In the genomic region with DNA sequence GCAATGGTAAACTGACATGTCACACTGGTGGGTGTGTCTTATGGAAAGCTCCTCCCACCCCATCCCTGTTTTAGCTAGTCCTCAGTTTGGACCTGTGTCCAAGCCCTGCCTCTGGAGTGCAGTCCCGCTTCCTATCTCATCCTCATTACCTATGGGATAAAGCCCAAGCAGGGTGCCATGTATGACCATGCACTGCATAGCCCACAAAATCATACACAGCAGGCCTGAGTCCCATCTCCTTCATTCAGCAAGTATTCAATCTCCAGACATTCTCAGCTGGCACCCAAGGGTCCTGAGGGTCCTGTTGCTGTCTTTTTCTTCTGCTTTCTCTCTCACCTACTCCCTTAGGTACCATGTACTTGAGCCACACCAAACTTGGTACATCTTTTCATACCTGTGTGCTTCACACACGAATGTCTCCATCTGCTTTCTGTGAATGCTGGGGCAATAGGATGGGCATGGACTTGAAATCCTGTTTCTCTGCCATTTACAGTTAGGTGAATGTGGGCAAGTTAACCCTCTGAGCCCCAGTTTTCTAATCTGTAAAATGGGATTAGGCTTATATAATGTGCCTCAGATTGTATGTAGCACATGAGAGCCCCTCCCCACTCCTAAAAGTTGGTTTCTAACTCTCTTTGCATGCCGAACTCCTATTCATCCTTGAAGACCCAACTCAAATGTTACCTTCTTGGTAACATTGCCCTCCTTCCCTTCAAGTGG, we compare ENCODE assay signal across 24 cellular contexts. TPM values are rescaled to one million over a fixed set of nuclear protein-coding genes. Genes with fewer than 3 reads are reported as not detected.
A peak's percentile ranks its signal among the peaks of the same experiment; 100 is the strongest.
DNase-seq lines count a peak whose midpoint lies in the region; ATAC-seq, FAIRE-seq and TF ChIP-seq lines count a peak whose summit lies in the region.
"Had no signal": no experiment of that assay in that cellular context is flagged by ENCODE, and none has a peak within 500 bp of the region (broad histone marks: within the 10 kb centered on the region; RNA-seq: fewer than 3 reads in every experiment).

No MANE protein-coding gene starts in this region.

- no peaks in the 10 kb centered on the region for H3K4me1 ChIP-seq in PC-3 (ENCODE audit: insufficient read depth, low read length)
- peaks cover 49% of the 10 kb centered on the region for H3K4me1 ChIP-seq in HepG2 (ENCODE audit: insufficient read depth, low read length)
- H3K4me1 ChIP-seq in tibial artery: peaks cover 0 to 21% (median 10%) of the 10 kb centered on the region in 4 donors

- POLR2A ChIA-PET in PC-3 (lab: Charles Lee; ENCODE audit: unreplicated experiment): no interaction called here
- POLR2A ChIA-PET in HepG2 (lab: Yijun Ruan, JAX): interaction anchor here (1.0 to 2.0 kb wide), 3 partner anchors 11 to 88 kb away, joined by 3 to 5 read pairs (median 3); no protein-coding TSS in a partner anchor

- no peak for FAIRE-seq in HepG2 (lab: Jason Lieb, UNC)
- FAIRE-seq: kidney had no signal

- H2AFZ ChIP-seq in PC-3 (ENCODE audit: low read length): no peak overlapping the region
- no peak overlapping the region for H2AFZ ChIP-seq in HepG2 (ENCODE audit: low read length)

- H3K4me1 Mint-ChIP-seq in Calu3 (ENCODE audit: low read depth, unreplicated experiment): no peaks in the 10 kb centered on the region
- H3K4me1 Mint-ChIP-seq in activated T-helper 2 cell treated with anti-CD3 and anti-CD28 coated beads, Interferon-gamma antibody, Interleukin-2, Interleukin-4, amounts not matched to agents 10 μg/mL and 5 μg/mL and 100 μg/mL, durations not matched to agents 14 hours and 24 hours and 36 hours (ENCODE audit: low read depth): peaks cover 21% of the 10 kb centered on the region

- H4K20me1 ChIP-seq in PC-3 (ENCODE audit: low read length) (no peaks in the 10 kb centered on the region), HepG2 (ENCODE audit: insufficient read depth, low read length) (no peaks in the 10 kb centered on the region)

- H3K9me3 ChIP-seq in PC-3 (ENCODE audit: low read length) (no peaks in the 10 kb centered on the region), HepG2 (ENCODE audit: low read length) (no peaks in the 10 kb centered on the region), tibial artery (no peaks in the 10 kb centered on the region)
- H3K9me3 ChIP-seq: thoracic aorta had no signal

- H3K79me2 ChIP-seq in PC-3 (ENCODE audit: low read length): no peaks in the 10 kb centered on the region
- no peaks in the 10 kb centered on the region for H3K79me2 ChIP-seq in HepG2 (ENCODE audit: insufficient read depth, low read length)

- in situ Hi-C loops in HepG2 (cut with HindIII; ENCODE audit: extremely low pct_ligation_motif_present, low pct_unique_long_range_greater_than_20kb): no loop called here

- BruUV-seq in Calu3 (replicated peaks; lab: Mats Ljungman, UMichigan): no TSS peak
- BruUV-seq in PC-3 (replicated peaks; lab: Mats Ljungman, UMichigan): TSS peak; percentile 1
- no TSS peak for BruUV-seq in HepG2 (replicated peaks; lab: Mats Ljungman, UMichigan)

- H3K9me3 Mint-ChIP-seq in Calu3 (ENCODE audit: low read depth, unreplicated experiment): no peaks in the 10 kb centered on the region
- H3K9me3 Mint-ChIP-seq in activated T-helper 2 cell treated with anti-CD3 and anti-CD28 coated beads, Interferon-gamma antibody, Interleukin-2, Interleukin-4, amounts not matched to agents 10 μg/mL and 5 μg/mL and 100 μg/mL, durations not matched to agents 14 hours and 24 hours and 36 hours: no peaks in the 10 kb centered on the region
- H3K9me3 Mint-ChIP-seq: activated naive CD8-positive, alpha-beta T cell treated with anti-CD3 and anti-CD28 coated beads, Interleukin-2, amount 50 U/mL, for 24 hours; memory B cell; natural killer cell treated with Interleukin-12 subunit alpha and Interleukin-12 subunit beta and Interleukin-15 and Interleukin-18, amount 100 ng/mL, for 72 hours had no signal

- H3K36me3 Mint-ChIP-seq in Calu3 (ENCODE audit: insufficient read depth, unreplicated experiment): peaks cover 6% of the 10 kb centered on the region
- H3K36me3 Mint-ChIP-seq in activated T-helper 2 cell treated with anti-CD3 and anti-CD28 coated beads, Interferon-gamma antibody, Interleukin-2, Interleukin-4, amounts not matched to agents 10 μg/mL and 5 μg/mL and 100 μg/mL, durations not matched to agents 14 hours and 24 hours and 36 hours (ENCODE audit: low read depth): peaks cover 8% of the 10 kb centered on the region
- H3K36me3 Mint-ChIP-seq: memory B cell; natural killer cell treated with Interleukin-12 subunit alpha and Interleukin-12 subunit beta and Interleukin-15 and Interleukin-18, amount 100 ng/mL, for 72 hours had no signal

- ATAC-seq in PC-3: peak; percentile 7; the same call in 1 of the 2 replicates
- no peak for ATAC-seq in HepG2
- no peak for ATAC-seq in HG02571 (IDR thresholded peaks at IDR 0.05; ENCODE audit: unreplicated experiment)
- ATAC-seq in HG02642 (IDR thresholded peaks at IDR 0.05; ENCODE audit: poor library complexity, unreplicated experiment): no peak
- ATAC-seq: activated CD8-positive, alpha-beta T cell treated with anti-CD3 and anti-CD28 coated beads, Interleukin-2, amount 10 ng/mL, durations not matched to agents 7 days and 5 days; WTC11 had no signal

- peaks cover 76% of the 10 kb centered on the region for H3K27me3 Mint-ChIP-seq in Calu3 (ENCODE audit: unreplicated experiment)
- no peaks in the 10 kb centered on the region for H3K27me3 Mint-ChIP-seq in activated T-helper 2 cell treated with anti-CD3 and anti-CD28 coated beads, Interferon-gamma antibody, Interleukin-2, Interleukin-4, amounts not matched to agents 10 μg/mL and 5 μg/mL and 100 μg/mL, durations not matched to agents 14 hours and 24 hours and 36 hours (ENCODE audit: low read depth)
- H3K27me3 Mint-ChIP-seq: activated naive CD8-positive, alpha-beta T cell treated with anti-CD3 and anti-CD28 coated beads, Interleukin-2, amount 50 U/mL, for 24 hours; progenitor cell of endocrine pancreas had no signal

- H3K27me3 ChIP-seq in PC-3 (ENCODE audit: low read length) (no peaks in the 10 kb centered on the region), HepG2 (ENCODE audit: control insufficient read depth in 1 of 2, insufficient read depth in 2 of 2, low read length in 2 of 2) (no peaks in the 10 kb centered on the region), tibial artery (peaks cover 0 to 1% of the 10 kb centered on the region in 2 donors)

- H3K27ac Mint-ChIP-seq in Calu3 (ENCODE audit: unreplicated experiment): no peak overlapping the region
- H3K27ac Mint-ChIP-seq in activated T-helper 2 cell treated with anti-CD3 and anti-CD28 coated beads, Interferon-gamma antibody, Interleukin-2, Interleukin-4, amounts not matched to agents 10 μg/mL and 5 μg/mL and 100 μg/mL, durations not matched to agents 14 hours and 24 hours and 36 hours: no peak overlapping the region
- H3K27ac Mint-ChIP-seq: activated CD8-positive, alpha-beta T cell treated with anti-CD3 and anti-CD28 coated beads, Interleukin-2, amount 10 ng/mL, durations not matched to agents 7 days and 5 days; activated naive CD8-positive, alpha-beta T cell treated with anti-CD3 and anti-CD28 coated beads, Interleukin-2, amount 50 U/mL, for 24 hours; memory B cell; natural killer cell treated with Interleukin-12 subunit alpha and Interleukin-12 subunit beta and Interleukin-15 and Interleukin-18, amount 100 ng/mL, for 72 hours; progenitor cell of endocrine pancreas; WTC11 had no signal

- intact Hi-C loops in Calu3 (cut with micrococcal nuclease; ENCODE audit: unreplicated experiment) (loop anchor here (5.0 kb wide), 1 partner anchor 329 kb away; no protein-coding TSS in a partner anchor), PC-3 (cut with micrococcal nuclease) (no loop called here), HepG2 (cut with micrococcal nuclease; ENCODE audit: unreplicated experiment) (no loop called here), tibial artery (cut with DNase I; ENCODE audit: low total_unique reads) (no loop called here)
- intact Hi-C loops in activated T-helper 2 cell treated with anti-CD3 and anti-CD28 coated beads, Interferon-gamma antibody, Interleukin-2, Interleukin-4, amounts not matched to agents 10 μg/mL and 5 μg/mL and 100 μg/mL, durations not matched to agents 14 hours and 24 hours and 36 hours (cut with micrococcal nuclease): no loop called here

- H3F3A ChIP-seq in PC-3 (ENCODE audit: low read length, unreplicated experiment): no peaks in the 10 kb centered on the region

- H3K27ac ChIP-seq in PC-3 (ENCODE audit: low read length) (no peak overlapping the region), HepG2 (ENCODE audit: extremely low read length, insufficient read depth, low read length) (no peak overlapping the region), tibial artery (no peak overlapping the region)
- H3K27ac ChIP-seq: KMS-11 had no signal

- no peak for TF ChIP-seq RAD21 in HepG2 (CRISPR knock-in tag; IDR thresholded peaks at IDR 0.05)

- WGBS in HepG2 (ENCODE audit: low lambda C conversion rate): 69% methylated on average over 3 of the region's 3 CpGs

- H3K4me3 ChIP-seq in PC-3 (ENCODE audit: low read length) (no peak overlapping the region), choroid plexus epithelial cell (ENCODE audit: low read depth, low read length) (no peak overlapping the region), HepG2 (replicated peaks in 1 of 3; ENCODE audit: insufficient read depth in 1 of 3, low read depth in 2 of 3, low read length in 3 of 3) (no peak overlapping the region), tibial artery (no peak overlapping the region)
- H3K4me3 ChIP-seq: thoracic aorta had no signal

- CTCF ChIA-PET in Calu3 (lab: Charles Lee): interaction anchor here (0.5 to 53.1 kb wide), 8 partner anchors 5 to 773 kb away, joined by 3 to 4142 read pairs (median 116); a partner anchor contains a TSS
- CTCF ChIA-PET in PC-3 (lab: Charles Lee): no interaction called here
- CTCF ChIA-PET in HepG2 (lab: Yijun Ruan, JAX; ENCODE audit: low intra/inter-chr PET ratio, low total read pairs): interaction anchor here (1.2 kb wide), 1 partner anchor 60 kb away, joined by 3 read pairs; no protein-coding TSS in a partner anchor

- TF ChIP-seq EP300 in HepG2 (IDR thresholded peaks at IDR 0.05; ENCODE audit: low read depth in 2 of 2, low read length in 2 of 2) (no peak), HepG2 (CRISPR knock-in tag; IDR thresholded peaks at IDR 0.05; ENCODE audit: borderline replicate concordance) (no peak)

- no peak overlapping the region for H3K4me3 Mint-ChIP-seq in Calu3 (ENCODE audit: low read depth, unreplicated experiment)
- no peak overlapping the region for H3K4me3 Mint-ChIP-seq in activated T-helper 2 cell treated with anti-CD3 and anti-CD28 coated beads, Interferon-gamma antibody, Interleukin-2, Interleukin-4, amounts not matched to agents 10 μg/mL and 5 μg/mL and 100 μg/mL, durations not matched to agents 14 hours and 24 hours and 36 hours (ENCODE audit: low read depth)
- H3K4me3 Mint-ChIP-seq: activated CD8-positive, alpha-beta T cell treated with anti-CD3 and anti-CD28 coated beads, Interleukin-2, amount 10 ng/mL, durations not matched to agents 7 days and 5 days; activated naive CD8-positive, alpha-beta T cell treated with anti-CD3 and anti-CD28 coated beads, Interleukin-2, amount 50 U/mL, for 24 hours; memory B cell; natural killer cell treated with Interleukin-12 subunit alpha and Interleukin-12 subunit beta and Interleukin-15 and Interleukin-18, amount 100 ng/mL, for 72 hours; WTC11 had no signal

- DNase-seq in Calu3: peak; percentile 76
- peak; percentile 50 for DNase-seq in PC-3
- peak; percentile 75 for DNase-seq in choroid plexus epithelial cell (ENCODE audit: low read depth)
- no peak for DNase-seq in HepG2 (ENCODE audit: low spot score)
- no peak for DNase-seq in tibial artery
- no peak for DNase-seq in activated T-helper 2 cell treated with anti-CD3 and anti-CD28 coated beads, Interferon-gamma antibody, Interleukin-2, Interleukin-4, amounts not matched to agents 10 μg/mL and 5 μg/mL and 100 μg/mL, durations not matched to agents 14 hours and 24 hours and 36 hours (ENCODE audit: low spot score)
- DNase-seq: activated CD8-positive, alpha-beta T cell treated with anti-CD3 and anti-CD28 coated beads, Interleukin-2, amount 10 ng/mL, durations not matched to agents 7 days and 5 days; activated naive CD8-positive, alpha-beta T cell treated with anti-CD3 and anti-CD28 coated beads, Interleukin-2, amount 50 U/mL, for 24 hours; central memory CD4-positive, alpha-beta T cell; GOT3; hippocampal formation; kidney; NCI-H2081 treated with DMSO at 0.1 percent for 48 hours; NCI-H510A; SHP77 treated with DMSO at 0.1 percent for 48 hours; stimulated activated CD8-positive, alpha-beta memory T cell treated with anti-CD3 and anti-CD28 coated beads, Interleukin-4, amount 100 ng/mL, for 48 hours had no signal

- no peak for TF ChIP-seq POLR2A in HepG2 (IDR thresholded peaks at IDR 0.05; ENCODE audit: insufficient read depth in 1 of 2, low read depth in 2 of 2, low read length in 2 of 2)

- H3K4me2 ChIP-seq in PC-3 (ENCODE audit: low read length) (no peak overlapping the region), HepG2 (ENCODE audit: low read depth, low read length) (no peak overlapping the region)
- H3K4me2 ChIP-seq: KMS-11 had no signal

- TF ChIP-seq CTCF in Calu3 (IDR thresholded peaks at IDR 0.05; ENCODE audit: unreplicated experiment) (no peak), PC-3 (conservative IDR thresholded peaks at IDR 0.05; ENCODE audit: low read depth, low read length) (no peak), choroid plexus epithelial cell (conservative IDR thresholded peaks at IDR 0.05; ENCODE audit: low read depth, low read length) (no peak), HepG2 (CRISPR knock-in tag; IDR thresholded peaks at IDR 0.05) (no peak), tibial artery (IDR thresholded peaks at IDR 0.05) (no peak)

- H3K9me2 ChIP-seq in PC-3 (replicated peaks; ENCODE audit: low read length): no peaks in the 10 kb centered on the region

- H3K9ac ChIP-seq in PC-3 (ENCODE audit: low read length) (no peak overlapping the region), HepG2 (ENCODE audit: insufficient read depth, low read depth, low read length) (no peak overlapping the region)
- H3K9ac ChIP-seq: KMS-11 had no signal

- 0 out of 2 replicates have a peak, but pooled peaks cover 6% of the 10 kb centered on the region for H3K36me3 ChIP-seq in PC-3 (ENCODE audit: low read depth, low read length)
- H3K36me3 ChIP-seq in HepG2 (replicated peaks in 1 of 2; ENCODE audit: control insufficient read depth in 1 of 2, insufficient read depth in 2 of 2, low read length in 2 of 2): no peaks in the 10 kb centered on the region
- no peaks in the 10 kb centered on the region for H3K36me3 ChIP-seq in tibial artery
- H3K36me3 ChIP-seq: thoracic aorta had no signal

RNA-seq across cellular contexts. Expression of a gene that starts 28.5 kb away (rescaled TPM):
- total RNA-seq in Calu3 (2022) (0.21 and 0.44 TPM in 2 replicates), PC-3 (2014; rRNA removed) (127 and 128 TPM in 2 replicates), HepG2 (2016; rRNA removed; fragmentation: Illumina TruSeq; extraction: Trizol) (0.58 TPM in 2 replicates)
- total RNA-seq in HepG2 (2016; cell fraction: cytosol; rRNA removed; fragmentation: Illumina TruSeq; extraction: Trizol; ENCODE audit: low read depth): 0.18 and 0.20 TPM in 2 replicates
- total RNA-seq in HepG2 (2016; cell fraction: insoluble cytoplasmic fraction; rRNA removed; fragmentation: Illumina TruSeq; extraction: Trizol): 0.32 and 0.51 TPM in 2 replicates
- 0.31 and 0.38 TPM in 2 replicates for total RNA-seq in HepG2 (2016; cell fraction: membrane; rRNA removed; fragmentation: Illumina TruSeq; extraction: Trizol)
- 0.37 and 1.3 TPM in 2 replicates for total RNA-seq in HepG2 (2016; cell fraction: nucleus; rRNA removed; fragmentation: Illumina TruSeq; extraction: Trizol)
- polyA plus RNA-seq in HepG2 (2011; rRNA removed): 1.7 and 2.1 TPM in 2 replicates
- 0.69 and 1.3 TPM in 2 replicates for polyA plus RNA-seq in HepG2 (2011; cell fraction: cytosol; rRNA removed)
- 7.1 and 10.8 TPM in 2 replicates for polyA plus RNA-seq in HepG2 (2011; cell fraction: nucleus; rRNA removed)
- 0.37 and 0.42 TPM in 2 replicates for polyA plus RNA-seq in HepG2 (2012)
- polyA plus RNA-seq in HepG2 (2016; cell fraction: cytosol; fragmentation: Illumina TruSeq; extraction: Trizol; ENCODE audit: low read depth): 0.20 and 0.22 TPM in 2 replicates
- 1.3 and 2.3 TPM in 2 replicates for polyA plus RNA-seq in HepG2 (2016; cell fraction: insoluble cytoplasmic fraction; fragmentation: Illumina TruSeq; extraction: Trizol; ENCODE audit: low read depth)
- 0.34 and 0.72 TPM in 2 replicates for polyA plus RNA-seq in HepG2 (2016; cell fraction: membrane; fragmentation: Illumina TruSeq; extraction: Trizol; ENCODE audit: low read depth)
- polyA plus RNA-seq in HepG2 (2016; cell fraction: nucleus; fragmentation: Illumina TruSeq; extraction: Trizol; ENCODE audit: insufficient read depth, low read depth): 4.4 and 6.8 TPM in 2 replicates
- 7.4 and 24.1 TPM in 2 replicates for polyA minus RNA-seq in HepG2 (2011; rRNA and poly(A)+ RNA removed; ENCODE audit: low replicate concordance)
- 2.6 and 3.7 TPM in 2 replicates for polyA minus RNA-seq in HepG2 (2011; cell fraction: cytosol; rRNA and poly(A)+ RNA removed)
- polyA minus RNA-seq in HepG2 (2011; cell fraction: nucleus; rRNA and poly(A)+ RNA removed): 4.0 and 6.1 TPM in 2 replicates
- total RNA-seq in activated T-helper 2 cell treated with anti-CD3 and anti-CD28 coated beads, Interferon-gamma antibody, Interleukin-2, Interleukin-4, amounts not matched to agents 10 μg/mL and 5 μg/mL and 100 μg/mL, durations not matched to agents 14 hours and 24 hours and 36 hours: 8.7 and 9.0 TPM in 2 replicates
- total RNA-seq: progenitor cell of endocrine pancreas had no signal

RNA-seq across cellular contexts. Expression of a gene that starts 29.6 kb away (rescaled TPM):
- total RNA-seq in Calu3 (2022): 33.9 and 39.2 TPM in 2 replicates
- 164 and 297 TPM in 2 replicates for total RNA-seq in PC-3 (2014; rRNA removed)
- 4.1 and 4.9 TPM in 2 replicates for total RNA-seq in HepG2 (2016; rRNA removed; fragmentation: Illumina TruSeq; extraction: Trizol)
- total RNA-seq in HepG2 (2016; cell fraction: cytosol; rRNA removed; fragmentation: Illumina TruSeq; extraction: Trizol; ENCODE audit: low read depth): 3.4 and 4.0 TPM in 2 replicates
- 3.5 and 4.8 TPM in 2 replicates for total RNA-seq in HepG2 (2016; cell fraction: insoluble cytoplasmic fraction; rRNA removed; fragmentation: Illumina TruSeq; extraction: Trizol)
- 10.9 and 13.2 TPM in 2 replicates for total RNA-seq in HepG2 (2016; cell fraction: membrane; rRNA removed; fragmentation: Illumina TruSeq; extraction: Trizol)
- total RNA-seq in HepG2 (2016; cell fraction: nucleus; rRNA removed; fragmentation: Illumina TruSeq; extraction: Trizol): 10.1 and 10.9 TPM in 2 replicates
- 43.6 and 49.0 TPM in 2 replicates for polyA plus RNA-seq in HepG2 (2011; rRNA removed)
- 42.1 and 55.6 TPM in 2 replicates for polyA plus RNA-seq in HepG2 (2011; cell fraction: cytosol; rRNA removed)
- polyA plus RNA-seq in HepG2 (2011; cell fraction: nucleus; rRNA removed): 26.0 and 26.1 TPM in 2 replicates
- polyA plus RNA-seq in HepG2 (2012): 23.1 and 40.9 TPM in 2 replicates
- 11.4 and 15.1 TPM in 2 replicates for polyA plus RNA-seq in HepG2 (2016; cell fraction: cytosol; fragmentation: Illumina TruSeq; extraction: Trizol; ENCODE audit: low read depth)
- 10.4 and 12.4 TPM in 2 replicates for polyA plus RNA-seq in HepG2 (2016; cell fraction: insoluble cytoplasmic fraction; fragmentation: Illumina TruSeq; extraction: Trizol; ENCODE audit: low read depth)
- polyA plus RNA-seq in HepG2 (2016; cell fraction: membrane; fragmentation: Illumina TruSeq; extraction: Trizol; ENCODE audit: low read depth): 18.8 and 25.1 TPM in 2 replicates
- polyA plus RNA-seq in HepG2 (2016; cell fraction: nucleus; fragmentation: Illumina TruSeq; extraction: Trizol; ENCODE audit: insufficient read depth, low read depth): 24.8 and 29.0 TPM in 2 replicates
- 0.19 and 99.5 TPM in 2 replicates for polyA minus RNA-seq in HepG2 (2011; rRNA and poly(A)+ RNA removed; ENCODE audit: low replicate concordance)
- polyA minus RNA-seq in HepG2 (2011; cell fraction: cytosol; rRNA and poly(A)+ RNA removed): 36.8 and 40.1 TPM in 2 replicates
- 12.3 and 12.9 TPM in 2 replicates for polyA minus RNA-seq in HepG2 (2011; cell fraction: nucleus; rRNA and poly(A)+ RNA removed)
- total RNA-seq in activated T-helper 2 cell treated with anti-CD3 and anti-CD28 coated beads, Interferon-gamma antibody, Interleukin-2, Interleukin-4, amounts not matched to agents 10 μg/mL and 5 μg/mL and 100 μg/mL, durations not matched to agents 14 hours and 24 hours and 36 hours: 54.6 and 59.3 TPM in 2 replicates

RNA-seq across cellular contexts. Expression of a gene that starts 55.2 kb away (rescaled TPM):
- total RNA-seq in Calu3 (2022): 1,389 and 1,672 TPM in 2 replicates
- total RNA-seq in PC-3 (2014; rRNA removed): 97.1 and 104 TPM in 2 replicates
- total RNA-seq in HepG2 (2016; rRNA removed; fragmentation: Illumina TruSeq; extraction: Trizol): 327 and 614 TPM in 2 replicates
- total RNA-seq in HepG2 (2016; cell fraction: cytosol; rRNA removed; fragmentation: Illumina TruSeq; extraction: Trizol; ENCODE audit: low read depth): 35.7 and 38.5 TPM in 2 replicates
- total RNA-seq in HepG2 (2016; cell fraction: insoluble cytoplasmic fraction; rRNA removed; fragmentation: Illumina TruSeq; extraction: Trizol): 330 and 598 TPM in 2 replicates
- 112 and 128 TPM in 2 replicates for total RNA-seq in HepG2 (2016; cell fraction: membrane; rRNA removed; fragmentation: Illumina TruSeq; extraction: Trizol)
- total RNA-seq in HepG2 (2016; cell fraction: nucleus; rRNA removed; fragmentation: Illumina TruSeq; extraction: Trizol): 262 and 265 TPM in 2 replicates
- 52.7 and 108 TPM in 2 replicates for polyA plus RNA-seq in HepG2 (2011; rRNA removed)
- polyA plus RNA-seq in HepG2 (2011; cell fraction: cytosol; rRNA removed): 35.8 and 39.5 TPM in 2 replicates
- polyA plus RNA-seq in HepG2 (2011; cell fraction: nucleus; rRNA removed): 38.5 and 46.3 TPM in 2 replicates
- 78.9 and 178 TPM in 2 replicates for polyA plus RNA-seq in HepG2 (2012)
- polyA plus RNA-seq in HepG2 (2016; cell fraction: cytosol; fragmentation: Illumina TruSeq; extraction: Trizol; ENCODE audit: low read depth): 13.7 and 16.7 TPM in 2 replicates
- 406 and 447 TPM in 2 replicates for polyA plus RNA-seq in HepG2 (2016; cell fraction: insoluble cytoplasmic fraction; fragmentation: Illumina TruSeq; extraction: Trizol; ENCODE audit: low read depth)
- 56.7 and 60.4 TPM in 2 replicates for polyA plus RNA-seq in HepG2 (2016; cell fraction: membrane; fragmentation: Illumina TruSeq; extraction: Trizol; ENCODE audit: low read depth)
- polyA plus RNA-seq in HepG2 (2016; cell fraction: nucleus; fragmentation: Illumina TruSeq; extraction: Trizol; ENCODE audit: insufficient read depth, low read depth): 324 and 347 TPM in 2 replicates
- 29.3 and 72.8 TPM in 2 replicates for polyA minus RNA-seq in HepG2 (2011; rRNA and poly(A)+ RNA removed; ENCODE audit: low replicate concordance)
- 58.4 and 82.8 TPM in 2 replicates for polyA minus RNA-seq in HepG2 (2011; cell fraction: cytosol; rRNA and poly(A)+ RNA removed)
- polyA minus RNA-seq in HepG2 (2011; cell fraction: nucleus; rRNA and poly(A)+ RNA removed): 83.2 and 96.0 TPM in 2 replicates
- 193 and 199 TPM in 2 replicates for total RNA-seq in activated T-helper 2 cell treated with anti-CD3 and anti-CD28 coated beads, Interferon-gamma antibody, Interleukin-2, Interleukin-4, amounts not matched to agents 10 μg/mL and 5 μg/mL and 100 μg/mL, durations not matched to agents 14 hours and 24 hours and 36 hours

Comparison
In these comparisons a context has a peak if more than half of its experiments do, and no peak if none do; other contexts are left out.
1. DNase-seq: peak in Calu3 (single experiment), PC-3 (single experiment) and choroid plexus epithelial cell (single experiment); none in HepG2 (single experiment), tibial artery (0 of 2) and activated T-helper 2 cell treated with anti-CD3 and anti-CD28 coated beads, Interferon-gamma antibody, Interleukin-2, Interleukin-4, amounts not matched to agents 10 μg/mL and 5 μg/mL and 100 μg/mL, durations not matched to agents 14 hours and 24 hours and 36 hours (single experiment).
2. RNA of a gene that starts 28.5 kb away (total RNA-seq): 127 to 128 TPM in PC-3; 8.7 to 9.0 TPM in activated T-helper 2 cell treated with anti-CD3 and anti-CD28 coated beads, Interferon-gamma antibody, Interleukin-2, Interleukin-4, amounts not matched to agents 10 μg/mL and 5 μg/mL and 100 μg/mL, durations not matched to agents 14 hours and 24 hours and 36 hours, 0.18 to 1.3 TPM in HepG2 and 0.21 to 0.44 TPM in Calu3; every median in the first group is over 10 times any median in the second.